ENCODE assay signal across 1 cellular context in genomic region chr11:134740590-134741342, GRCh38.
TF ChIP-seq lines count a peak whose summit lies in the region.

No MANE protein-coding gene starts in this region.

TF ChIP-seq in GM12878, 131 proteins besides CTCF, POLR2A, EP300 and RAD21 (continued from another document):
- no peak for TF ChIP-seq ZNF687 (IDR thresholded peaks at IDR 0.05)
- no peak for TF ChIP-seq NKRF (conservative IDR thresholded peaks at IDR 0.05)
- no peak for TF ChIP-seq BACH1 (IDR thresholded peaks at IDR 0.05; ENCODE audit: borderline replicate concordance)
- TF ChIP-seq ESRRA (IDR thresholded peaks at IDR 0.05; ENCODE audit: low read length): no peak
- no peak for TF ChIP-seq ZBTB4 (CRISPR knock-in tag; IDR thresholded peaks at IDR 0.05)
- no peak for TF ChIP-seq GATAD2B (conservative IDR thresholded peaks at IDR 0.05; ENCODE audit: low read depth)
TF ChIP-seq in GM12878: peak in this region for 0.
